Comparison of ENCODE assay signal across 2 cellular contexts in genomic region chr5:840118-841021, GRCh38. TPM values are rescaled to one million over a fixed set of nuclear protein-coding genes. Genes with fewer than 3 reads are reported as not detected.
"Had no signal": no experiment of that assay in that cellular context is flagged by ENCODE, and none has a peak within 500 bp of the region (broad histone marks: within the 10 kb centered on the region; RNA-seq: fewer than 3 reads in every experiment).

No MANE protein-coding gene starts in this region.

RNA-seq across cellular contexts. Expression of gene ZDHHC11B, which starts 55.8 kb away (rescaled TPM):
- total RNA-seq: lung microvascular endothelial cell, renal cortical epithelial cell had no signal
